ENCODE assay signal across 7 cellular contexts in the genomic region with DNA sequence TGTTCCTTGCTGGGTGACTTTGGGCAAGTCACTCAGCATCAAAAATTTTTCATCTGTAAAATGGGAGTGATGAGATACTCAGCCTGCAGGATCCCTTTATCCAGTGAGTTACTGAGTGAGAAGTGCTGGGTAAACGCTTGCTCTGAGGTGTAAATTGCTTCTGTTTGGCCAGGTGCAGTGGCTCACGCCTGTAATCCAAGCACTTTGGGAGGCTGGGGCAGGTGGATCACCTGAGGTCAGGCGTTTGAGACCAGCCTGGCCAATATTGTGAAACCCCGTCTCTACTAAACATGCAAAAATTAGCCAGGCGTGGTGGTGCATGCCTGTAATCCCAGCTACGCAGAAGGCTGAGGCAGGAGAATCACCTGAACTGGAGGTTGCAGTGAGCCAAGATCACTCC.
DNase-seq lines count a peak whose midpoint lies in the region; ATAC-seq, FAIRE-seq and TF ChIP-seq lines count a peak whose summit lies in the region.
"Not testable (repeated sequence)": the region's sequence is repeated elsewhere in the genome, so short reads cannot be mapped to it uniquely, and the experiment has no call there.

No MANE protein-coding gene starts in this region.

- H2AK5ac ChIP-seq in H1 (ENCODE audit: low read depth, low read length), result 0 out of 2 replicates have a peak overlapping the region, but pooled peaks have one; percentile 61

- not testable (repeated sequence) for H3K4me2 ChIP-seq in PC-9; H1 (ENCODE audit: insufficient read depth in 1 of 2, low read depth in 2 of 2, low read length in 2 of 2)

- not testable (repeated sequence) for H3K9me3 ChIP-seq in KOPT-K1 (ENCODE audit: insufficient read depth, low read length, poor library complexity, severe bottlenecking); PC-9 (ENCODE audit: insufficient read depth, low read depth); H1 (ENCODE audit: insufficient read depth in 2 of 2, low read depth in 1 of 2, low read length in 1 of 2)

- not testable (repeated sequence) for H3K9me2 ChIP-seq in PC-9 (ENCODE audit: insufficient read depth)

- not testable (repeated sequence) for H2BK120ac ChIP-seq in H1 (replicated peaks; ENCODE audit: low read depth, low read length)

- H4K5ac ChIP-seq in H1 (ENCODE audit: insufficient read length, low read depth, low read length), result not testable (repeated sequence)

- not testable (repeated sequence) for H3K9me3 Mint-ChIP-seq in activated T-helper 1 cell treated with anti-CD3 and anti-CD28 coated beads, Interleukin-12 subunit alpha, Interleukin-12 subunit beta, Interleukin-2, Interleukin-4 antibody, amounts not matched to agents 30 ng/mL and 10 ng/mL and 1 ng/mL, durations not matched to agents 14 hours and 24 hours and 36 hours; mesothelial cell of epicardium; stimulated activated memory B cell treated with anti-CD40 and anti-IgM and Interleukin-4, amounts not matched to agents 10 μg/mL and 1 μg/mL and 100 μg/mL, for 72 hours

- H3K9ac ChIP-seq in H1 (replicated peaks in 1 of 4; ENCODE audit: extremely low read depth in 1 of 4, low read depth in 3 of 4, low read length in 3 of 4), result not testable (repeated sequence)

- peak overlapping the region; percentile 59 for H3K27ac Mint-ChIP-seq in activated T-helper 1 cell treated with anti-CD3 and anti-CD28 coated beads, Interleukin-12 subunit alpha, Interleukin-12 subunit beta, Interleukin-2, Interleukin-4 antibody, amounts not matched to agents 30 ng/mL and 10 ng/mL and 1 ng/mL, durations not matched to agents 14 hours and 24 hours and 36 hours
- H3K27ac Mint-ChIP-seq in mesothelial cell of epicardium, result peak overlapping the region; percentile 53
- H3K27ac Mint-ChIP-seq in stimulated activated memory B cell treated with anti-CD40 and anti-IgM and Interleukin-4, amounts not matched to agents 10 μg/mL and 1 μg/mL and 100 μg/mL, for 72 hours, result peak overlapping the region; percentile 64

- not testable (repeated sequence) for H3K36me3 ChIP-seq in KOPT-K1 (ENCODE audit: insufficient read depth, low read length); H1 (ENCODE audit: control insufficient read depth in 2 of 4, insufficient read depth in 4 of 4, low read length in 3 of 4)
- peaks cover 45% of the 10 kb centered on the region for H3K36me3 ChIP-seq in PC-9 (ENCODE audit: low read depth)

- not testable (repeated sequence) for TF ChIP-seq EP300 in H1 (IDR thresholded peaks at IDR 0.05; ENCODE audit: borderline replicate concordance in 1 of 2, low read depth in 2 of 2, low read length in 2 of 2)

- not testable (repeated sequence) for BruUV-seq in PC-9 (replicated peaks; lab: Mats Ljungman, UMichigan)

- H3K56ac ChIP-seq in H1 (replicated peaks; ENCODE audit: insufficient read length, low read depth, low read length), result not testable (repeated sequence)

- not testable (repeated sequence) for H3K79me1 ChIP-seq in H1 (ENCODE audit: low read depth, low read length)

- WGBS in H1 (ENCODE audit: extremely low coverage in 1 of 2, insufficient coverage in 1 of 2, insufficient read length in 1 of 2, insufficient replicate concordance in 2 of 2, low coverage in 1 of 2, low lambda C conversion rate in 2 of 2, missing lambda C conversion rate in 1 of 2), 2 experiments, result 67% methylated on average over 6 of the region's 6 CpGs; no CpG with 5 or more reads in 1 of the 2 experiments

- H2BK12ac ChIP-seq in H1 (ENCODE audit: low read depth, low read length), result not testable (repeated sequence)

- H3K23ac ChIP-seq in H1 (ENCODE audit: insufficient read length), result not testable (repeated sequence)

- H3K23me2 ChIP-seq in H1 (ENCODE audit: low read depth, low read length), result not testable (repeated sequence)

- POLR2A ChIA-PET in PC-9 (lab: Charles Lee; ENCODE audit: unreplicated experiment); H1 (lab: Charles Lee; ENCODE audit: partially characterized antibody): not testable (repeated sequence)

- not testable (repeated sequence) for H4K20me1 ChIP-seq in PC-9 (ENCODE audit: insufficient read depth); H1 (replicated peaks in 1 of 2; ENCODE audit: control insufficient read depth in 1 of 2, insufficient read depth in 2 of 2, low read length in 2 of 2)

- H3K4me3 Mint-ChIP-seq in activated T-helper 1 cell treated with anti-CD3 and anti-CD28 coated beads, Interleukin-12 subunit alpha, Interleukin-12 subunit beta, Interleukin-2, Interleukin-4 antibody, amounts not matched to agents 30 ng/mL and 10 ng/mL and 1 ng/mL, durations not matched to agents 14 hours and 24 hours and 36 hours; mesothelial cell of epicardium; stimulated activated memory B cell treated with anti-CD40 and anti-IgM and Interleukin-4, amounts not matched to agents 10 μg/mL and 1 μg/mL and 100 μg/mL, for 72 hours: not testable (repeated sequence)

- H3K4me1 ChIP-seq in PC-9 (replicated peaks; ENCODE audit: insufficient read depth) (peaks cover 59% of the 10 kb centered on the region), H1 (replicated peaks in 1 of 4; ENCODE audit: control insufficient read depth in 3 of 4, insufficient read depth in 4 of 4, low read length in 3 of 4) (peaks cover 11 to 30% (median 20%) of the 10 kb centered on the region in 4 experiments)

- H3K4me3 ChIP-seq in PC-9; H1 (ENCODE audit: extremely low read depth in 1 of 4, insufficient read depth in 2 of 4, low read depth in 3 of 4, low read length in 4 of 4): not testable (repeated sequence)

- intact Hi-C loops in PC-9 (cut with micrococcal nuclease; ENCODE audit: unreplicated experiment); activated T-helper 1 cell treated with anti-CD3 and anti-CD28 coated beads, Interleukin-12 subunit alpha, Interleukin-12 subunit beta, Interleukin-2, Interleukin-4 antibody, amounts not matched to agents 30 ng/mL and 10 ng/mL and 1 ng/mL, durations not matched to agents 14 hours and 24 hours and 36 hours (cut with micrococcal nuclease): not testable (repeated sequence)

- not testable (repeated sequence) for TF ChIP-seq POLR2A in H1 (IDR thresholded peaks at IDR 0.05; ENCODE audit: control extremely low read depth in 1 of 2, low read depth in 2 of 2, low read length in 2 of 2)

- peaks cover 64% of the 10 kb centered on the region for H3F3A ChIP-seq in PC-9 (ENCODE audit: insufficient read depth, low read depth)

- peak; percentile 18 for DNase-seq in COLO668 (lab: John Stamatoyannopoulos, UW; ENCODE audit: unreplicated experiment)
- DNase-seq in PC-9; activated T-helper 1 cell treated with anti-CD3 and anti-CD28 coated beads, Interleukin-12 subunit alpha, Interleukin-12 subunit beta, Interleukin-2, Interleukin-4 antibody, amounts not matched to agents 30 ng/mL and 10 ng/mL and 1 ng/mL, durations not matched to agents 14 hours and 24 hours and 36 hours (ENCODE audit: low spot score); H1 (ENCODE audit: low read depth in 1 of 2, low spot score in 2 of 2); mesothelial cell of epicardium (ENCODE audit: low spot score in 2 of 2, unreplicated experiment in 2 of 2): not testable (repeated sequence)

- not testable (repeated sequence) for H3K4ac ChIP-seq in H1 (replicated peaks; ENCODE audit: insufficient read length, low read depth, low read length)

- H4K91ac ChIP-seq in H1 (replicated peaks; ENCODE audit: insufficient read length, low read length), result not testable (repeated sequence)

- not testable (repeated sequence) for H3K27me3 ChIP-seq in PC-9 (ENCODE audit: insufficient read depth, low read depth); H1 (replicated peaks in 1 of 4; ENCODE audit: control insufficient read depth in 3 of 4, extremely low read depth in 1 of 4, insufficient read depth in 3 of 4, low read length in 3 of 4)

- not testable (repeated sequence) for FAIRE-seq in H1 (lab: Jason Lieb, UNC)

- not testable (repeated sequence) for H2BK15ac ChIP-seq in H1 (ENCODE audit: low read length)

- TF ChIP-seq CTCF in PC-9 (conservative IDR thresholded peaks at IDR 0.05); H1 (IDR thresholded peaks at IDR 0.05; ENCODE audit: control extremely low read depth in 1 of 3, insufficient read depth in 1 of 3, low read depth in 1 of 3, low read length in 3 of 3); mesothelial cell of epicardium (IDR thresholded peaks at IDR 0.05; ENCODE audit: unreplicated experiment): not testable (repeated sequence)

- not testable (repeated sequence) for TF ChIP-seq RAD21 in H1 (IDR thresholded peaks at IDR 0.05 in 1 of 2, conservative IDR thresholded peaks at IDR 0.05 in 1 of 2; ENCODE audit: low read depth in 2 of 2, low read length in 2 of 2)

- H3K36me3 Mint-ChIP-seq in activated T-helper 1 cell treated with anti-CD3 and anti-CD28 coated beads, Interleukin-12 subunit alpha, Interleukin-12 subunit beta, Interleukin-2, Interleukin-4 antibody, amounts not matched to agents 30 ng/mL and 10 ng/mL and 1 ng/mL, durations not matched to agents 14 hours and 24 hours and 36 hours (ENCODE audit: low read depth), result peaks cover 53% of the 10 kb centered on the region
- peaks cover 18% of the 10 kb centered on the region for H3K36me3 Mint-ChIP-seq in mesothelial cell of epicardium
- peaks cover 29% of the 10 kb centered on the region for H3K36me3 Mint-ChIP-seq in stimulated activated memory B cell treated with anti-CD40 and anti-IgM and Interleukin-4, amounts not matched to agents 10 μg/mL and 1 μg/mL and 100 μg/mL, for 72 hours

- peak overlapping the region; percentile 48 for H3K27ac ChIP-seq in KOPT-K1 (ENCODE audit: low read depth, low read length, poor library complexity, severe bottlenecking)
- peak overlapping the region; percentile 96; the same call in 1 of the 2 replicates for H3K27ac ChIP-seq in PC-9
- H3K27ac ChIP-seq in H1 (ENCODE audit: low read depth, low read length), result not testable (repeated sequence)

- H2BK5ac ChIP-seq in H1 (ENCODE audit: low read depth, low read length), result not testable (repeated sequence)

- CTCF ChIA-PET in PC-9 (lab: Charles Lee), result not testable (repeated sequence)
- CTCF ChIA-PET in H1 (lab: Charles Lee; ENCODE audit: partially characterized antibody), result interaction anchor here (1.4 kb wide), 1 partner anchor 8 kb away, joined by 3 read pairs; no protein-coding TSS in a partner anchor

- H3K27me3 Mint-ChIP-seq in activated T-helper 1 cell treated with anti-CD3 and anti-CD28 coated beads, Interleukin-12 subunit alpha, Interleukin-12 subunit beta, Interleukin-2, Interleukin-4 antibody, amounts not matched to agents 30 ng/mL and 10 ng/mL and 1 ng/mL, durations not matched to agents 14 hours and 24 hours and 36 hours (ENCODE audit: insufficient read depth); mesothelial cell of epicardium (ENCODE audit: low read depth); stimulated activated memory B cell treated with anti-CD40 and anti-IgM and Interleukin-4, amounts not matched to agents 10 μg/mL and 1 μg/mL and 100 μg/mL, for 72 hours: not testable (repeated sequence)

- H4K8ac ChIP-seq in H1 (ENCODE audit: extremely low read depth, insufficient read depth, low read length), result not testable (repeated sequence)

- ATAC-seq in stimulated activated memory B cell treated with anti-CD40 and anti-IgM and Interleukin-4, amounts not matched to agents 10 μg/mL and 1 μg/mL and 100 μg/mL, for 72 hours, result not testable (repeated sequence)

- H3K14ac ChIP-seq in H1 (ENCODE audit: insufficient read length), result not testable (repeated sequence)

- peaks cover 84% of the 10 kb centered on the region for H3K79me2 ChIP-seq in PC-9 (ENCODE audit: low read depth)
- H3K79me2 ChIP-seq in H1 (ENCODE audit: control insufficient read depth in 1 of 2, insufficient read depth in 2 of 2, low read length in 2 of 2), result not testable (repeated sequence)

- H3K18ac ChIP-seq in H1 (ENCODE audit: extremely low read depth, low read length), result not testable (repeated sequence)

- peaks cover 74% of the 10 kb centered on the region for H3K4me1 Mint-ChIP-seq in activated T-helper 1 cell treated with anti-CD3 and anti-CD28 coated beads, Interleukin-12 subunit alpha, Interleukin-12 subunit beta, Interleukin-2, Interleukin-4 antibody, amounts not matched to agents 30 ng/mL and 10 ng/mL and 1 ng/mL, durations not matched to agents 14 hours and 24 hours and 36 hours (ENCODE audit: low read depth)
- peaks cover 30% of the 10 kb centered on the region for H3K4me1 Mint-ChIP-seq in mesothelial cell of epicardium
- peaks cover 66% of the 10 kb centered on the region for H3K4me1 Mint-ChIP-seq in stimulated activated memory B cell treated with anti-CD40 and anti-IgM and Interleukin-4, amounts not matched to agents 10 μg/mL and 1 μg/mL and 100 μg/mL, for 72 hours

- H2BK20ac ChIP-seq in H1 (ENCODE audit: low read length), result not testable (repeated sequence)

- not testable (repeated sequence) for H2AFZ ChIP-seq in PC-9; H1 (ENCODE audit: low read length)
